34 cellular contexts compared by ENCODE assay signal in the genomic region with DNA sequence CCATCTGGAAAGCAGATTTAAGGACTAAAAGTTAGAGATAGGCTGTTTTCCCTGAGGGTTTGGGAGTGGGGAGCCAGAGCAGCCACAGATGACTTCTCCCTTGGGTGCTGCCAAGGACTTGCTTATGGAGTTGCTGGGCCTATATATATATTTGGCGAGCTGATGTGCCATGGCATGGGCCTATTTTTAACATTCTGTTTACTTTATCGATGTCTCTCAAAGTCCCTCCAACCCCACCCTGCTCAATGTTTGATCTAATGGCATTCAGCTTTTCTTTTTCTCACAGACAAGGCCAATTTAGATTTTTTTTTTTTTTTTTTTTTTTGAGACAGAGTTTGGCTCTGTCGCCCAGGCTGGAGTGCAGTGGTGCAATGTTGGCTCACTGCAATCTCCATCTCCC.
"Had no signal": no experiment of that assay in that cellular context is flagged by ENCODE, and none has a peak within 500 bp of the region (broad histone marks: within the 10 kb centered on the region; RNA-seq: fewer than 3 reads in every experiment).

No MANE protein-coding gene starts in this region.

- H3K9ac ChIP-seq: KMS-11 had no signal

- H3K4me3 ChIP-seq: MG63 had no signal

- H3K4me2 ChIP-seq: KMS-11 had no signal

- DNase-seq: Karpas-422, Kasumi-1, MG63, MM.1S, MV-4-11, NCI-H1048, NCI-H1092, NCI-H1092 treated with DMSO at 0.1 percent for 48 hours, NCI-H1105, NCI-H1105 treated with DMSO at 0.1 percent for 48 hours, NCI-H1417, NCI-H1417 treated with DMSO at 0.1 percent for 48 hours, NCI-H1436, NCI-H1436 treated with DMSO at 0.1 percent for 48 hours, NCI-H146, NCI-H1694, NCI-H1694 treated with DMSO at 0.1 percent for 48 hours, NCI-H187, NCI-H187 treated with DMSO at 0.1 percent for 48 hours, NCI-H1930, NCI-H2029, NCI-H2029 treated with DMSO at 0.1 percent for 48 hours, NCI-H2081, NCI-H2081 treated with DMSO at 0.1 percent for 48 hours, NCI-H2107, NCI-H2171, NCI-H2171 treated with DMSO at 0.1 percent for 48 hours, NCI-H2227 treated with DMSO at 0.1 percent for 48 hours, NCI-H345, NCI-H446, NCI-H446 treated with DMSO at 0.1 percent for 48 hours, NCI-H510A, NCI-H510A treated with DMSO at 0.1 percent for 48 hours had no signal

- H3K36me3 ChIP-seq: MG63 had no signal

- H3K27ac ChIP-seq: KMS-11 had no signal

- H3K9me3 ChIP-seq: MG63 had no signal

- H3K27me3 ChIP-seq: MG63 had no signal
